ENCODE assay signal across 8 cellular contexts in genomic region chr2:39377226-39377939, GRCh38.
DNase-seq lines count a peak whose midpoint lies in the region; ATAC-seq, FAIRE-seq and TF ChIP-seq lines count a peak whose summit lies in the region.

No MANE protein-coding gene starts in this region.

- no peak for TF ChIP-seq CTCF in NB4 (IDR thresholded peaks at IDR 0.05; ENCODE audit: low read depth, low read length)

- H3K4me3 ChIP-seq in NB4 (ENCODE audit: low read depth, low read length): no peak overlapping the region

- no peak for TF ChIP-seq POLR2A in H54 (IDR thresholded peaks at IDR 0.05; ENCODE audit: low read depth, low read length)
- TF ChIP-seq POLR2A in NB4 (IDR thresholded peaks at IDR 0.05; ENCODE audit: extremely low read depth, insufficient read length): no peak

- FAIRE-seq in H54 (lab: Jason Lieb, UNC): peak; percentile 41

- ATAC-seq in GM18858 (IDR thresholded peaks at IDR 0.05; ENCODE audit: unreplicated experiment): peak; percentile 91

- DNase-seq in H54 (ENCODE audit: insufficient read length, low spot score): no peak
- DNase-seq in NB4 (ENCODE audit: low read depth): peak; percentile 56
- DNase-seq in globus pallidus (ENCODE audit: low spot score): peak; percentile 27
- DNase-seq in NCI-H1436 treated with DMSO at 0.1 percent for 48 hours (lab: John Stamatoyannopoulos, UW): no peak
- DNase-seq in D341Med (ENCODE audit: low spot score): no peak
- DNase-seq in NCI-H187 treated with DMSO at 0.1 percent for 48 hours (lab: John Stamatoyannopoulos, UW): no peak
- no peak for DNase-seq in NCI-H2171 (lab: John Stamatoyannopoulos, UW)

Comparison
In these comparisons a context has a peak if more than half of its experiments do, and no peak if none do; other contexts are left out.
1. DNase-seq: peak in NB4 (single experiment) and globus pallidus (single experiment); none in H54 (single experiment), NCI-H1436 treated with DMSO at 0.1 percent for 48 hours (single experiment), D341Med (single experiment), NCI-H187 treated with DMSO at 0.1 percent for 48 hours (single experiment) and NCI-H2171 (single experiment).